In genomic region chr1:93349231-93350135, GRCh38 we compare ENCODE assay signal across 9 cellular contexts. TPM values are rescaled to one million over a fixed set of nuclear protein-coding genes. Genes with fewer than 3 reads are reported as not detected.
A peak's percentile ranks its signal among the peaks of the same experiment; 100 is the strongest.
DNase-seq lines count a peak whose midpoint lies in the region; ATAC-seq, FAIRE-seq and TF ChIP-seq lines count a peak whose summit lies in the region.
"Had no signal": no experiment of that assay in that cellular context is flagged by ENCODE, and none has a peak within 500 bp of the region (broad histone marks: within the 10 kb centered on the region; RNA-seq: fewer than 3 reads in every experiment).

No MANE protein-coding gene starts in this region.

- H4K20me1 ChIP-seq in GM23248 (ENCODE audit: insufficient read depth), result no peaks in the 10 kb centered on the region

- 79% methylated on average over 7 of the region's 7 CpGs for WGBS in A549 (ENCODE audit: missing lambda C conversion rate)
- WGBS in GM23248 (ENCODE audit: low coverage in 1 of 2, low lambda C conversion rate in 2 of 2, missing lambda C conversion rate in 2 of 2), 2 experiments, result 59% methylated on average over 7 of the region's 7 CpGs

- H3K9me3 ChIP-seq in A549 (no peaks in the 10 kb centered on the region), GM23248 (ENCODE audit: low read depth) (no peaks in the 10 kb centered on the region), iPS-20b (ENCODE audit: insufficient read depth, low read depth, low read length) (no peaks in the 10 kb centered on the region)

- peaks cover 72% of the 10 kb centered on the region for H3K36me3 Mint-ChIP-seq in activated T-helper 17 cell treated with anti-CD3 and anti-CD28 coated beads, Interleukin-2, amount 50 U/mL, for 72 hours (ENCODE audit: low read depth)

- H3K9ac ChIP-seq in GM23248, result peak overlapping the region; percentile 98
- peak overlapping the region; percentile 33; the same call in 1 of the 2 replicates for H3K9ac ChIP-seq in iPS-20b (ENCODE audit: low read depth, low read length)

- H3K27me3 Mint-ChIP-seq in activated T-helper 17 cell treated with anti-CD3 and anti-CD28 coated beads, Interleukin-2, amount 50 U/mL, for 72 hours, result no peaks in the 10 kb centered on the region

- no peaks in the 10 kb centered on the region for H3K9me3 Mint-ChIP-seq in activated T-helper 17 cell treated with anti-CD3 and anti-CD28 coated beads, Interleukin-2, amount 50 U/mL, for 72 hours

- TF ChIP-seq POLR2A in A549 (IDR thresholded peaks at IDR 0.05; ENCODE audit: low read length), result no peak

- H3K4me3 Mint-ChIP-seq in activated T-helper 17 cell treated with anti-CD3 and anti-CD28 coated beads, Interleukin-2, amount 50 U/mL, for 72 hours, result peak overlapping the region; percentile 93

- no peak overlapping the region for H2AFZ ChIP-seq in GM23248

- no peak for TF ChIP-seq CTCF in A549 (IDR thresholded peaks at IDR 0.05)

- H3K4me3 ChIP-seq in A549 (peak overlapping the region; percentile 86; the same call in 2 of the 3 replicates), GM23248 (peak overlapping the region; percentile 99), iPS-20b (ENCODE audit: low read length) (peak overlapping the region; percentile 93)

- CTCF ChIA-PET in A549 (lab: Yijun Ruan, JAX), result interaction anchor here (2.1 kb wide), 1 partner anchor 45 kb away, joined by 9 read pairs; no protein-coding TSS in a partner anchor

- POLR2A ChIA-PET in A549 (lab: Yijun Ruan, JAX), result no interaction called here

- H3K4me1 Mint-ChIP-seq in activated T-helper 17 cell treated with anti-CD3 and anti-CD28 coated beads, Interleukin-2, amount 50 U/mL, for 72 hours, result peaks cover 15% of the 10 kb centered on the region

- H3K4me1 ChIP-seq in A549, result peaks cover 27% of the 10 kb centered on the region; the same call in 2 of the 3 replicates
- H3K4me1 ChIP-seq in GM23248 (ENCODE audit: insufficient read depth), result peaks cover 56% of the 10 kb centered on the region
- H3K4me1 ChIP-seq in iPS-20b (ENCODE audit: insufficient read depth, low read length), result peaks cover 6% of the 10 kb centered on the region; the same call in 1 of the 2 replicates

- H3K4me2 ChIP-seq in A549 (peak overlapping the region; percentile 65), GM23248 (ENCODE audit: unreplicated experiment) (peak overlapping the region; percentile 99)

- peaks cover 96% of the 10 kb centered on the region for H3K79me2 ChIP-seq in GM23248 (ENCODE audit: insufficient read depth)

- no peak overlapping the region for H3K27ac ChIP-seq in A549
- no peak overlapping the region for H3K27ac ChIP-seq in GM23248
- H3K27ac ChIP-seq in iPS-20b (ENCODE audit: low read length), result no peak overlapping the region
- no peak overlapping the region for H3K27ac ChIP-seq in caudate nucleus (ENCODE audit: low read depth, low read length)

- no peak for FAIRE-seq in A549 (lab: Jason Lieb, UNC)

- DNase-seq in A549 (ENCODE audit: low read depth in 1 of 2, low spot score in 1 of 2), result no peak
- peak; percentile 26 for DNase-seq in GM23248
- DNase-seq in mucosa of gallbladder (ENCODE audit: low spot score), result no peak
- DNase-seq in caudate nucleus (lab: John Stamatoyannopoulos, UW), result no peak
- no peak for DNase-seq in T-helper 9 cell
- DNase-seq: stimulated activated CD4-positive, alpha-beta T cell treated with anti-CD3 and anti-CD28 coated beads, Interleukin-15, amount 100 ng/mL, for 24 hours had no signal

- ATAC-seq in A549, result no peak
- ATAC-seq in activated T-helper 17 cell treated with anti-CD3 and anti-CD28 coated beads, Interleukin-2, amount 50 U/mL, for 72 hours (replicated peaks), result no peak
- no peak for ATAC-seq in GM19324 (IDR thresholded peaks at IDR 0.05; ENCODE audit: low FRiP score, unreplicated experiment)

- no peak for TF ChIP-seq EP300 in A549 (IDR thresholded peaks at IDR 0.05)

- H3K36me3 ChIP-seq in GM23248 (ENCODE audit: low read depth) (peaks cover 8% of the 10 kb centered on the region), iPS-20b (ENCODE audit: insufficient read depth, low read depth, low read length) (peaks cover 28% of the 10 kb centered on the region)

- in situ Hi-C loops in GM23248 (cut with MboI), result no loop called here

- peak overlapping the region; percentile 73 for H3K27ac Mint-ChIP-seq in activated T-helper 17 cell treated with anti-CD3 and anti-CD28 coated beads, Interleukin-2, amount 50 U/mL, for 72 hours

- no peaks in the 10 kb centered on the region for H3K9me2 ChIP-seq in GM23248 (ENCODE audit: insufficient read depth)

- peaks cover 22% of the 10 kb centered on the region; the same call in 1 of the 2 replicates for H3F3A ChIP-seq in GM23248 (ENCODE audit: insufficient read depth)

- H3K27me3 ChIP-seq in GM23248 (replicated peaks; ENCODE audit: insufficient read depth) (no peaks in the 10 kb centered on the region), iPS-20b (ENCODE audit: insufficient read depth, low read length) (no peaks in the 10 kb centered on the region)

- TF ChIP-seq RAD21 in A549 (conservative IDR thresholded peaks at IDR 0.05 in 1 of 2, IDR thresholded peaks at IDR 0.05 in 1 of 2), result no peak

TF ChIP-seq in A549, 52 proteins besides CTCF, POLR2A, EP300 and RAD21:
- TF ChIP-seq ZFP36 (IDR thresholded peaks at IDR 0.05; ENCODE audit: borderline replicate concordance, partially characterized antibody), result no peak
- TF ChIP-seq GATA3 (IDR thresholded peaks at IDR 0.05; ENCODE audit: borderline replicate concordance), result no peak
- no peak for TF ChIP-seq RFX5 (IDR thresholded peaks at IDR 0.05)
- TF ChIP-seq FOSB (CRISPR knock-in tag; IDR thresholded peaks at IDR 0.05), result no peak
- no peak for TF ChIP-seq HMGXB4 (CRISPR knock-in tag; IDR thresholded peaks at IDR 0.05; ENCODE audit: borderline replicate concordance)
- no peak for TF ChIP-seq KDM1A (IDR thresholded peaks at IDR 0.05; ENCODE audit: low read depth)
- no peak for TF ChIP-seq ESRRA (IDR thresholded peaks at IDR 0.05; ENCODE audit: borderline replicate concordance, low read length)
- TF ChIP-seq HOXB5 (CRISPR knock-in tag; IDR thresholded peaks at IDR 0.05), result no peak
- no peak for TF ChIP-seq CBX8 (IDR thresholded peaks at IDR 0.05)
- no peak for TF ChIP-seq MAZ (IDR thresholded peaks at IDR 0.05; ENCODE audit: borderline replicate concordance, low read depth, low read length)
- no peak for TF ChIP-seq TP53 (CRISPR knock-in tag; IDR thresholded peaks at IDR 0.05)
- TF ChIP-seq NFE2L2 (conservative IDR thresholded peaks at IDR 0.05; ENCODE audit: low read length), result no peak
- no peak for TF ChIP-seq PHF8 (IDR thresholded peaks at IDR 0.05; ENCODE audit: borderline replicate concordance, low read depth)
- TF ChIP-seq HEYL (CRISPR knock-in tag; IDR thresholded peaks at IDR 0.05), result no peak
- no peak for TF ChIP-seq KDM5A (IDR thresholded peaks at IDR 0.05)
TF ChIP-seq in A549: peak in this region for 0.

RNA-seq across cellular contexts. Expression of gene DR1, which starts 3.8 kb away (rescaled TPM):
- polyA plus RNA-seq in A549 (2011; rRNA removed), result 30.8 and 39.8 TPM in 2 replicates
- 7.7 and 9.2 TPM in 2 replicates for polyA plus RNA-seq in A549 (2012; cell fraction: cytosol; rRNA removed)
- polyA plus RNA-seq in A549 (2012; cell fraction: nucleus; rRNA removed), result 2.4 and 3.8 TPM in 2 replicates
- 20.9 to 22.5 TPM (median 22.0 TPM) in 3 replicates for polyA plus RNA-seq in A549 (2017; fragmentation: RNase III; extraction: RNeasy Plus Mini Kit Qiagen cat#74134 plus additional on column Dnase treatment)
- polyA minus RNA-seq in A549 (2011; rRNA and poly(A)+ RNA removed), result 22.3 and 27.7 TPM in 2 replicates
- 49.2 and 68.8 TPM in 2 replicates for total RNA-seq in GM23248 (2014; rRNA removed; shearing (Covaris generic))
- polyA plus RNA-seq in GM23248 (2016; fragmentation: Nextera tagmentation; extraction: Ambion mirVana), result 51.0 and 54.5 TPM in 2 replicates
- 10 to 100 TPM; 56.7 to 87.0 TPM for total RNA-seq in activated T-helper 17 cell treated with anti-CD3 and anti-CD28 coated beads, Interleukin-2, amount 50 U/mL, for 72 hours
- total RNA-seq in mucosa of gallbladder, result 58.1 TPM
